8 cellular contexts compared by ENCODE assay signal in the genomic region with DNA sequence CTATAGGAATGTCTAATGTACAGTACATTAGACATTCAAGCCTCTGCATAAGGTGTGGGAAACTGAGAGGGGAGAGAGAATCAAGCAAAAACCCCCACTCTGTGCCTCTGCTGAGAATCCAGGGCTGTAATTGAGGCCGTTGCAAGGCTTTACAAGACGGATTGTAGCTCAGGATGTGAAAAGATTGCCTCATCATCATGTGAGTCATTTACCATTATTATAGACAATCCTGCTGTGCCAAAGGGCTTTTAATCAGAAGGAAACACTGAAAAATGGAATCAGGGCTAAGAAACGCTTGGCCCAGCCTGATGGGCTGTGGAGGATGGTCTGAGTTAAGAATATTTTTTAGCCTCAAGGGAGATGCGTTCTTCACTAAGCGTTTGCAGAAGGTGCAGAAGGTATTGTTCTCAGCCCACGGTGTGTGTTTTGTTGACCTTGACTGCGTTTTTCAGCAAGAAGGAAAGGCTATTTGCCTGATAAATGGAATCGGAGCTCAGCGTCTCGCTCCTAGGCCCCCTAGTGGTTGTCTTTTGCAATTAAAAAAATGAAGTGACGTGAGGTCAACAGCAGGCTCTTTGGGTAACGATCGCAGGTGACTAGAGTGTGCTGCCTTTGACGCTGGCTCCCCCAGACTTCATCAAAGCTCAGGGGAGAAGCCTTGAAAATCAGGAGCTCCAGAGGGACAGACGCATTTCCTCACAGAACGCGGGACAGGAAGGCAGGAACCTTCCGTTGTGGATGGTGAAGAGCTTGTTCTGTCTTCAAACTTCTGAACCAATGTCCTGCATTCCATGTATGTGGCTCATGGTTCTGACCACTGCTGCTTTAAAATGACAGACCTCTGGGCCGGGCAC. TPM values are rescaled to one million over a fixed set of nuclear protein-coding genes. Genes with fewer than 3 reads are reported as not detected.
A peak's percentile ranks its signal among the peaks of the same experiment; 100 is the strongest.
DNase-seq lines count a peak whose midpoint lies in the region; ATAC-seq and TF ChIP-seq lines count a peak whose summit lies in the region.

No MANE protein-coding gene starts in this region.

- 16% methylated on average over 19 of the region's 19 CpGs for WGBS in thymus

- ATAC-seq in GM19035 (IDR thresholded peaks at IDR 0.05; ENCODE audit: unreplicated experiment) (peak; percentile 65), esophagus mucosa (peak; percentile 80), natural killer cell (peak; percentile 86 to 89 (median 87))
- peak; percentile 67 for ATAC-seq in activated CD8-positive, alpha-beta T cell treated with anti-CD3 and anti-CD28 coated beads, Interleukin-2, amount 10 ng/mL, durations not matched to agents 7 days and 5 days

- BruUV-seq in A673 (replicated peaks; lab: Mats Ljungman, UMichigan) = TSS peak; percentile 87

- intact Hi-C loops in A673 (cut with micrococcal nuclease; ENCODE audit: unreplicated experiment) = loop anchor here (2.0 to 10.0 kb wide), 2 partner anchors 260 to 322 kb away; partner anchors contain the start of gene N4BP2
- intact Hi-C loops in natural killer cell (cut with micrococcal nuclease) = loop anchor here (2.0 kb wide), 1 partner anchor 166 kb away; no protein-coding TSS in a partner anchor

- H3K4me1 ChIP-seq in A673 (ENCODE audit: insufficient read depth, low read length, poor library complexity, severe bottlenecking) = peaks cover 26% of the 10 kb centered on the region
- H3K4me1 ChIP-seq in thymus (ENCODE audit: control insufficient read depth, insufficient read depth, low read length) = peaks cover 25% of the 10 kb centered on the region

- H3K36me3 ChIP-seq in A673 (ENCODE audit: insufficient read depth, low read length, poor library complexity, severe bottlenecking) = no peaks in the 10 kb centered on the region
- H3K36me3 ChIP-seq in thymus (ENCODE audit: control insufficient read depth, insufficient read depth) = no peaks in the 10 kb centered on the region

- POLR2A ChIA-PET in A673 (lab: Charles Lee; ENCODE audit: low non-redundant PET) = interaction anchor here (0.6 to 1.4 kb wide), 4 partner anchors 110 to 267 kb away, joined by 4 to 6 read pairs (median 4); no protein-coding TSS in a partner anchor
- POLR2A ChIA-PET in activated CD8-positive, alpha-beta T cell treated with anti-CD3 and anti-CD28 coated beads, Interleukin-2, amount 10 ng/mL, durations not matched to agents 7 days and 5 days (lab: Charles Lee) = interaction anchor here (0.6 to 3.9 kb wide), 21 partner anchors 9 to 261 kb away, joined by 3 to 34 read pairs (median 5); partner anchors contain the start of genes N4BP2 and RHOH

- H3K4me3 Mint-ChIP-seq in activated CD8-positive, alpha-beta T cell treated with anti-CD3 and anti-CD28 coated beads, Interleukin-2, amount 10 ng/mL, durations not matched to agents 7 days and 5 days = peak overlapping the region; percentile 80
- peak overlapping the region; percentile 71 for H3K4me3 Mint-ChIP-seq in natural killer cell

- peak overlapping the region; percentile 94 for H3K27ac ChIP-seq in A673 (ENCODE audit: low read depth, low read length, poor library complexity, severe bottlenecking)
- peak overlapping the region; percentile 58 for H3K27ac ChIP-seq in thymus (ENCODE audit: low read depth)

- H3K27me3 Mint-ChIP-seq in activated CD8-positive, alpha-beta T cell treated with anti-CD3 and anti-CD28 coated beads, Interleukin-2, amount 10 ng/mL, durations not matched to agents 7 days and 5 days (ENCODE audit: low read depth) = no peaks in the 10 kb centered on the region
- H3K27me3 Mint-ChIP-seq in natural killer cell (ENCODE audit: low read depth in 2 of 2) = no peaks in the 10 kb centered on the region

- CTCF ChIA-PET in A673 (lab: Charles Lee) = interaction anchor here (0.6 to 1.7 kb wide), 10 partner anchors 9 to 415 kb away, joined by 3 to 22 read pairs (median 6); no protein-coding TSS in a partner anchor
- CTCF ChIA-PET in activated CD8-positive, alpha-beta T cell treated with anti-CD3 and anti-CD28 coated beads, Interleukin-2, amount 10 ng/mL, durations not matched to agents 7 days and 5 days (lab: Charles Lee) = interaction anchor here (0.7 to 2.8 kb wide), 63 partner anchors 10 to 848 kb away, joined by 3 to 81 read pairs (median 5); partner anchors contain the start of genes N4BP2, PDS5A and RHOH

- H3K27me3 ChIP-seq in A673 (replicated peaks; ENCODE audit: insufficient read depth, low read depth, low read length, poor library complexity) (no peaks in the 10 kb centered on the region), thymus (ENCODE audit: control insufficient read depth, insufficient read depth) (no peaks in the 10 kb centered on the region)

- DNase-seq in A673 (ENCODE audit: low spot score) (peak; percentile 95), HT-29 (ENCODE audit: low spot score) (peak; percentile 89), natural killer cell (peak; percentile 32), COLO668 (lab: John Stamatoyannopoulos, UW; ENCODE audit: unreplicated experiment) (no peak)
- peak; percentile 81 for DNase-seq in activated CD8-positive, alpha-beta T cell treated with anti-CD3 and anti-CD28 coated beads, Interleukin-2, amount 10 ng/mL, durations not matched to agents 7 days and 5 days

- no peaks in the 10 kb centered on the region for H3K36me3 Mint-ChIP-seq in activated CD8-positive, alpha-beta T cell treated with anti-CD3 and anti-CD28 coated beads, Interleukin-2, amount 10 ng/mL, durations not matched to agents 7 days and 5 days (ENCODE audit: low read depth)
- H3K36me3 Mint-ChIP-seq in natural killer cell = no peaks in the 10 kb centered on the region

- H3K4me1 Mint-ChIP-seq in activated CD8-positive, alpha-beta T cell treated with anti-CD3 and anti-CD28 coated beads, Interleukin-2, amount 10 ng/mL, durations not matched to agents 7 days and 5 days (ENCODE audit: low read depth) = peaks cover 56% of the 10 kb centered on the region
- peaks cover 12 to 13% of the 10 kb centered on the region in 2 donors for H3K4me1 Mint-ChIP-seq in natural killer cell

- H3K9me3 ChIP-seq in A673 (ENCODE audit: low read depth, low read length, poor library complexity, severe bottlenecking) = no peaks in the 10 kb centered on the region
- no peaks in the 10 kb centered on the region for H3K9me3 ChIP-seq in thymus (ENCODE audit: control insufficient read depth)

- peak overlapping the region; percentile 94 for H3K27ac Mint-ChIP-seq in activated CD8-positive, alpha-beta T cell treated with anti-CD3 and anti-CD28 coated beads, Interleukin-2, amount 10 ng/mL, durations not matched to agents 7 days and 5 days
- peak overlapping the region in 1 of 2 donors; percentile 35 for H3K27ac Mint-ChIP-seq in natural killer cell

- no peaks in the 10 kb centered on the region for H3K9me3 Mint-ChIP-seq in activated CD8-positive, alpha-beta T cell treated with anti-CD3 and anti-CD28 coated beads, Interleukin-2, amount 10 ng/mL, durations not matched to agents 7 days and 5 days (ENCODE audit: insufficient read depth)
- no peaks in the 10 kb centered on the region for H3K9me3 Mint-ChIP-seq in natural killer cell

- TF ChIP-seq CTCF in A673 (conservative IDR thresholded peaks at IDR 0.05; ENCODE audit: low read depth, low read length) = peak; percentile 91
- peak; percentile 87 for TF ChIP-seq CTCF in natural killer cell (IDR thresholded peaks at IDR 0.05)

- H3K4me3 ChIP-seq in A673 (ENCODE audit: low read depth, low read length, poor library complexity, severe bottlenecking) = peak overlapping the region; percentile 37
- H3K4me3 ChIP-seq in thymus (ENCODE audit: low read length) = peak overlapping the region; percentile 39

RNA-seq across cellular contexts. Expression of gene CHRNA9, which starts 18.1 kb away (rescaled TPM):
- total RNA-seq in A673 (2021) = 0.35 and 1.5 TPM in 2 replicates
- total RNA-seq in HT-29 (2014; rRNA removed; shearing (Covaris generic)) = not detected in 2 replicates
- under 1 TPM; 0.26 to 0.82 TPM for total RNA-seq in activated CD8-positive, alpha-beta T cell treated with anti-CD3 and anti-CD28 coated beads, Interleukin-2, amount 10 ng/mL, durations not matched to agents 7 days and 5 days
- not detected for total RNA-seq in esophagus mucosa
- not detected for total RNA-seq in natural killer cell
- 0.68 TPM for polyA plus RNA-seq in thymus
